Comparison of ENCODE assay signal across 22 cellular contexts in genomic region chr1:97524211-97524610, GRCh38.
"Had no signal": no experiment of that assay in that cellular context is flagged by ENCODE, and none has a peak within 500 bp of the region (broad histone marks: within the 10 kb centered on the region; RNA-seq: fewer than 3 reads in every experiment).

No MANE protein-coding gene starts in this region.

- H3K27ac ChIP-seq: HL-60, SJCRH30 had no signal

- H3K9me3 ChIP-seq: SJCRH30 had no signal

- H3K4me1 ChIP-seq: SJCRH30 had no signal

- ATAC-seq: Right ventricle myocardium inferior, SK-N-SH treated with all-trans-retinoic acid at 6 μM for 48 hours had no signal

- FAIRE-seq: RCC 7860 had no signal

- DNase-seq: KBM-7, MV-4-11, NCI-H1048, NCI-H1105, NCI-H1417, NCI-H1436 treated with DMSO at 0.1 percent for 48 hours, NCI-H1694 treated with DMSO at 0.1 percent for 48 hours, NCI-H1930, NCI-H2081 treated with DMSO at 0.1 percent for 48 hours, NCI-H2171, NCI-H226, NCI-H446, NCI-H510A, NCI-H524 treated with DMSO at 0.1 percent for 48 hours, NCI-H69, NCI-H774, SHP77 treated with DMSO at 0.1 percent for 48 hours, SJCRH30 had no signal

- H3K36me3 ChIP-seq: SJCRH30 had no signal

- H3K4me3 ChIP-seq: SJCRH30 had no signal

- H3K27me3 ChIP-seq: SJCRH30 had no signal
